In genomic region chr16:22206847-22207714, GRCh38 we compare ENCODE assay signal across 1 cellular context.
A peak's percentile ranks its signal among the peaks of the same experiment; 100 is the strongest.
TF ChIP-seq lines count a peak whose summit lies in the region.

No MANE protein-coding gene starts in this region.

TF ChIP-seq in HepG2, 621 proteins besides CTCF, POLR2A, EP300 and RAD21 (continued from another document and continues in another):
- TF ChIP-seq, protein P1, sequence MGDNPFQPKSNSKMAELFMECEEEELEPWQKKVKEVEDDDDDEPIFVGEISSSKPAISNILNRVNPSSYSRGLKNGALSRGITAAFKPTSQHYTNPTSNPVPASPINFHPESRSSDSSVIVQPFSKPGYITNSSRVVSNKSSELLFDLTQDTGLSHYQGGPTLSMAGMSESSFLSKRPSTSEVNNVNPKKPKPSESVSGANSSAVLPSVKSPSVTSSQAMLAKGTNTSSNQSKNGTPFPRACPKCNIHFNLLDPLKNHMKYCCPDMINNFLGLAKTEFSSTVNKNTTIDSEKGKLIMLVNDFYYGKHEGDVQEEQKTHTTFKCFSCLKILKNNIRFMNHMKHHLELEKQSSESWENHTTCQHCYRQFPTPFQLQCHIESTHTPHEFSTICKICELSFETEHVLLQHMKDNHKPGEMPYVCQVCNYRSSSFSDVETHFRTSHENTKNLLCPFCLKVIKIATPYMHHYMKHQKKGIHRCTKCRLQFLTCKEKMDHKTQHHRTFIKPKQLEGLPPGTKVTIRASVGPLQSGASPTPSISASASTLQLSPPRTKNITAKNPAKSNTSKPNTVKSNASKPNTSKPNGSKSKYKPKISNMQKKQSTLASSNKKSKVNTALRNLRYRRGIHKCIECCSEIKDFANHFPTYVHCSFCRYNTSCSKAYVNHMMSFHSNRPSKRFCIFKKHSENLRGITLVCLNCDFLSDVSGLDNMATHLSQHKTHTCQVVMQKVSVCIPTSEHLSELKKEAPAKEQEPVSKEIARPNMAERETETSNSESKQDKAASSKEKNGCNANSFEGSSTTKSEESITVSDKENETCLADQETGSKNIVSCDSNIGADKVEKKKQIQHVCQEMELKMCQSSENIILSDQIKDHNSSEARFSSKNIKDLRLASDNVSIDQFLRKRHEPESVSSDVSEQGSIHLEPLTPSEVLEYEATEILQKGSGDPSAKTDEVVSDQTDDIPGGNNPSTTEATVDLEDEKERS (CRISPR knock-in tag; IDR thresholded peaks at IDR 0.05), result peak; percentile 57; the same call in 1 of the 2 replicates
- no peak for TF ChIP-seq ZNF20 (CRISPR knock-in tag; IDR thresholded peaks at IDR 0.05)
- TF ChIP-seq ERF (CRISPR knock-in tag; IDR thresholded peaks at IDR 0.05), result no peak
- TF ChIP-seq ZNF883 (CRISPR knock-in tag; IDR thresholded peaks at IDR 0.05; ENCODE audit: not compliant biosample characterization), result no peak
- TF ChIP-seq RFX5 (IDR thresholded peaks at IDR 0.05; ENCODE audit: low read depth, low read length), result no peak
- no peak; the same call in 1 of the 2 replicates for TF ChIP-seq ARID4A (CRISPR knock-in tag; IDR thresholded peaks at IDR 0.05; ENCODE audit: borderline replicate concordance)
- 0 out of 2 replicates have a peak, but pooled peaks have one; percentile 83 for TF ChIP-seq ZNF275 (CRISPR knock-in tag; IDR thresholded peaks at IDR 0.05; ENCODE audit: borderline replicate concordance)
- peak; percentile 59 for TF ChIP-seq ZNF18 (CRISPR knock-in tag; IDR thresholded peaks at IDR 0.05; ENCODE audit: insufficient replicate concordance)
- no peak for TF ChIP-seq ZNF512B (CRISPR knock-in tag; IDR thresholded peaks at IDR 0.05; ENCODE audit: borderline replicate concordance)
- TF ChIP-seq CCDC6 (CRISPR knock-in tag; IDR thresholded peaks at IDR 0.05), result no peak
- TF ChIP-seq JUNB (CRISPR knock-in tag; IDR thresholded peaks at IDR 0.05; ENCODE audit: borderline replicate concordance), result no peak
- no peak for TF ChIP-seq ZNF747 (CRISPR knock-in tag; IDR thresholded peaks at IDR 0.05; ENCODE audit: borderline replicate concordance)
- no peak for TF ChIP-seq ZNF570 (CRISPR knock-in tag; IDR thresholded peaks at IDR 0.05; ENCODE audit: borderline replicate concordance)
- TF ChIP-seq, protein P2, sequence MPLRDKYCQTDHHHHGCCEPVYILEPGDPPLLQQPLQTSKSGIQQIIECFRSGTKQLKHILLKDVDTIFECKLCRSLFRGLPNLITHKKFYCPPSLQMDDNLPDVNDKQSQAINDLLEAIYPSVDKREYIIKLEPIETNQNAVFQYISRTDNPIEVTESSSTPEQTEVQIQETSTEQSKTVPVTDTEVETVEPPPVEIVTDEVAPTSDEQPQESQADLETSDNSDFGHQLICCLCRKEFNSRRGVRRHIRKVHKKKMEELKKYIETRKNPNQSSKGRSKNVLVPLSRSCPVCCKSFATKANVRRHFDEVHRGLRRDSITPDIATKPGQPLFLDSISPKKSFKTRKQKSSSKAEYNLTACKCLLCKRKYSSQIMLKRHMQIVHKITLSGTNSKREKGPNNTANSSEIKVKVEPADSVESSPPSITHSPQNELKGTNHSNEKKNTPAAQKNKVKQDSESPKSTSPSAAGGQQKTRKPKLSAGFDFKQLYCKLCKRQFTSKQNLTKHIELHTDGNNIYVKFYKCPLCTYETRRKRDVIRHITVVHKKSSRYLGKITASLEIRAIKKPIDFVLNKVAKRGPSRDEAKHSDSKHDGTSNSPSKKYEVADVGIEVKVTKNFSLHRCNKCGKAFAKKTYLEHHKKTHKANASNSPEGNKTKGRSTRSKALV (CRISPR knock-in tag; IDR thresholded peaks at IDR 0.05), result peak; percentile 5; the same call in 1 of the 2 replicates
- TF ChIP-seq ZNF253 (CRISPR knock-in tag; IDR thresholded peaks at IDR 0.05; ENCODE audit: borderline replicate concordance), result no peak
- no peak for TF ChIP-seq FOXA3 (CRISPR knock-in tag; IDR thresholded peaks at IDR 0.05)
- 0 out of 2 replicates have a peak, but pooled peaks have one; percentile 65 for TF ChIP-seq ZBTB20 (CRISPR knock-in tag; IDR thresholded peaks at IDR 0.05; ENCODE audit: borderline replicate concordance, low read depth)
- TF ChIP-seq HOXA9 (CRISPR knock-in tag; IDR thresholded peaks at IDR 0.05; ENCODE audit: borderline replicate concordance), result no peak
- no peak; the same call in 1 of the 2 replicates for TF ChIP-seq PAX8 (CRISPR knock-in tag; IDR thresholded peaks at IDR 0.05; ENCODE audit: borderline replicate concordance)
- TF ChIP-seq, protein P3, sequence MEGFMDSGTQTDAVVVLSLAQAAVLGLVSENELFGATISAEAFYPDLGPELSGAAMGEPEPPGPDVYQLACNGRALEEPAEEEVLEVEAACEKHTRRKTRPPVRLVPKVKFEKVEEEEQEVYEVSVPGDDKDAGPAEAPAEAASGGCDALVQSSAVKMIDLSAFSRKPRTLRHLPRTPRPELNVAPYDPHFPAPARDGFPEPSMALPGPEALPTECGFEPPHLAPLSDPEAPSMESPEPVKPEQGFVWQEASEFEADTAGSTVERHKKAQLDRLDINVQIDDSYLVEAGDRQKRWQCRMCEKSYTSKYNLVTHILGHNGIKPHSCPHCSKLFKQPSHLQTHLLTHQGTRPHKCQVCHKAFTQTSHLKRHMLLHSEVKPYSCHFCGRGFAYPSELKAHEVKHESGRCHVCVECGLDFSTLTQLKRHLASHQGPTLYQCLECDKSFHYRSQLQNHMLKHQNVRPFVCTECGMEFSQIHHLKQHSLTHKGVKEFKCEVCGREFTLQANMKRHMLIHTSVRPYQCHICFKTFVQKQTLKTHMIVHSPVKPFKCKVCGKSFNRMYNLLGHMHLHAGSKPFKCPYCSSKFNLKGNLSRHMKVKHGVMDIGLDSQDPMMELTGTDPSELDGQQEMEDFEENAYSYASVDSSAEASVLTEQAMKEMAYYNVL (CRISPR knock-in tag; IDR thresholded peaks at IDR 0.05; ENCODE audit: borderline replicate concordance), result 0 out of 2 replicates have a peak, but pooled peaks have one; percentile 16
- TF ChIP-seq NBN (conservative IDR thresholded peaks at IDR 0.05), result no peak
- peak; percentile 97 for TF ChIP-seq CHD4 (IDR thresholded peaks at IDR 0.05; ENCODE audit: borderline replicate concordance, low read length)
- TF ChIP-seq SOX13 (IDR thresholded peaks at IDR 0.05), result no peak
- TF ChIP-seq SOX13 (CRISPR knock-in tag; conservative IDR thresholded peaks at IDR 0.05 in 1 of 2, IDR thresholded peaks at IDR 0.05 in 1 of 2), result no peak
- no peak for TF ChIP-seq ZBTB44 (CRISPR knock-in tag; IDR thresholded peaks at IDR 0.05)
- no peak for TF ChIP-seq CAMTA2 (CRISPR knock-in tag; IDR thresholded peaks at IDR 0.05; ENCODE audit: borderline replicate concordance)
- TF ChIP-seq TMF1 (CRISPR knock-in tag; IDR thresholded peaks at IDR 0.05; ENCODE audit: low read depth), result 0 out of 2 replicates have a peak, but pooled peaks have one; percentile 22
- TF ChIP-seq ZNF629 (CRISPR knock-in tag; conservative IDR thresholded peaks at IDR 0.05), result peak; percentile 99
- no peak for TF ChIP-seq ZNF547 (CRISPR knock-in tag; IDR thresholded peaks at IDR 0.05)
- TF ChIP-seq DZIP1 (CRISPR knock-in tag; IDR thresholded peaks at IDR 0.05), result no peak
- 0 out of 2 replicates have a peak, but pooled peaks have one; percentile 31 for TF ChIP-seq ZNF441 (CRISPR knock-in tag; IDR thresholded peaks at IDR 0.05; ENCODE audit: borderline replicate concordance)
- no peak for TF ChIP-seq NFIB (CRISPR knock-in tag; IDR thresholded peaks at IDR 0.05; ENCODE audit: borderline replicate concordance)
- no peak for TF ChIP-seq SETDB1 (CRISPR knock-in tag; IDR thresholded peaks at IDR 0.05; ENCODE audit: borderline replicate concordance)
- peak; percentile 59; the same call in 1 of the 2 replicates for TF ChIP-seq KDM5A (IDR thresholded peaks at IDR 0.05; ENCODE audit: borderline replicate concordance, low read length)
- TF ChIP-seq ZNF850 (CRISPR knock-in tag; conservative IDR thresholded peaks at IDR 0.05), result peak; percentile 84; the same call in 1 of the 2 replicates
- TF ChIP-seq NR3C1 (CRISPR knock-in tag; IDR thresholded peaks at IDR 0.05), result no peak
